9 cellular contexts compared by ENCODE assay signal in the genomic region with DNA sequence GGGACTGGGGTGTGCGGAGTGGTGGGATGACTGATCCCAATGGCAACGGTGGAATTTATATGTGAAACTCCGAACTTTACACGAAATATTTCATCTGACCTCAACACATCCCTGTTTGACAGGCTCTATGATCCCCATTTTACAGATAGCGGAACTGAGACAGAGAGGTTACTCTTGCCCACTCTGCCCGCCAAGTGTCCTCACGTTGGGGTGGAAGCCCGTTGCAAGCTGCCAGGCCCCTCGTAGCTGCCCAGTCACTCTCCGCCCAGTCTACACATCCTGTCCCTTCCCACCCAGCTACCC. TPM values are rescaled to one million over a fixed set of nuclear protein-coding genes. Genes with fewer than 3 reads are reported as not detected.
DNase-seq lines count a peak whose midpoint lies in the region; ATAC-seq, FAIRE-seq and TF ChIP-seq lines count a peak whose summit lies in the region.
"Had no signal": no experiment of that assay in that cellular context is flagged by ENCODE, and none has a peak within 500 bp of the region (broad histone marks: within the 10 kb centered on the region; RNA-seq: fewer than 3 reads in every experiment).

No MANE protein-coding gene starts in this region.

- peaks cover 2% of the 10 kb centered on the region for H3K36me3 Mint-ChIP-seq in activated naive CD4-positive, alpha-beta T cell treated with anti-CD3 and anti-CD28 coated beads, Interleukin-2, amount 50 U/mL, for 24 hours

- H3K4me1 ChIP-seq in ascending aorta (peaks cover 0 to 3% of the 10 kb centered on the region in 2 donors), lower lobe of right lung (peaks cover 29% of the 10 kb centered on the region), transverse colon (peaks cover 0 to 32% (median 23%) of the 10 kb centered on the region in 4 donors), Karpas-422 (ENCODE audit: low read length) (no peaks in the 10 kb centered on the region)

- H4K20me1 ChIP-seq in Karpas-422 (ENCODE audit: insufficient read depth, low read depth, low read length), result no peaks in the 10 kb centered on the region

- ATAC-seq in lower lobe of right lung, result no peak

- no peak for DNase-seq in activated naive CD4-positive, alpha-beta T cell treated with anti-CD3 and anti-CD28 coated beads, Interleukin-2, amount 50 U/mL, for 16 hours
- no peak for DNase-seq in ascending aorta (ENCODE audit: low spot score in 2 of 2)
- DNase-seq in lower lobe of right lung, result no peak
- DNase-seq in transverse colon, result no peak
- DNase-seq in stimulated activated CD4-positive, alpha-beta T cell treated with anti-CD3 and anti-CD28 coated beads, Interleukin-2, amount 100 ng/mL, for 24 hours, result no peak
- DNase-seq in frontal cortex (ENCODE audit: low spot score in 2 of 2), result no peak
- no peak for DNase-seq in Karpas-422

- H3K4me3 ChIP-seq in ascending aorta, result peak overlapping the region; percentile 56 to 72
- peak overlapping the region; percentile 63 for H3K4me3 ChIP-seq in lower lobe of right lung
- peak overlapping the region in 3 of 4 donors; percentile 69 to 77 (median 75) for H3K4me3 ChIP-seq in transverse colon
- no peak overlapping the region for H3K4me3 ChIP-seq in Karpas-422 (ENCODE audit: low read length)

- no peak for FAIRE-seq in frontal cortex (lab: Jason Lieb, UNC)
- FAIRE-seq: G401.6 had no signal

- H3K27me3 ChIP-seq in ascending aorta, result no peaks in the 10 kb centered on the region
- no peaks in the 10 kb centered on the region for H3K27me3 ChIP-seq in lower lobe of right lung (ENCODE audit: low read depth)
- peaks cover 5% of the 10 kb centered on the region for H3K27me3 ChIP-seq in transverse colon
- no peaks in the 10 kb centered on the region for H3K27me3 ChIP-seq in Karpas-422 (ENCODE audit: low read length)

- in situ Hi-C loops in transverse colon (cut with MboI; ENCODE audit: low pct_ligation_motif_present in 1 of 4, low pct_unique_long_range_greater_than_20kb in 1 of 4, low sequenced_read_pairs in 3 of 4), result no loop called here

- intact Hi-C loops in ascending aorta (cut with DNase I) (no loop called here), lower lobe of right lung (cut with DNase I) (no loop called here), transverse colon (cut with DNase I; ENCODE audit: low total_unique reads) (no loop called here)

- H3K9me3 Mint-ChIP-seq in activated naive CD4-positive, alpha-beta T cell treated with anti-CD3 and anti-CD28 coated beads, Interleukin-2, amount 50 U/mL, for 24 hours, result no peaks in the 10 kb centered on the region

- H3K36me3 ChIP-seq in ascending aorta (no peaks in the 10 kb centered on the region), lower lobe of right lung (no peaks in the 10 kb centered on the region), transverse colon (no peaks in the 10 kb centered on the region), Karpas-422 (ENCODE audit: insufficient read depth, low read length) (no peaks in the 10 kb centered on the region)

- peaks cover 49% of the 10 kb centered on the region for H3K4me1 Mint-ChIP-seq in activated naive CD4-positive, alpha-beta T cell treated with anti-CD3 and anti-CD28 coated beads, Interleukin-2, amount 50 U/mL, for 24 hours

- no peaks in the 10 kb centered on the region for H3K9me2 ChIP-seq in Karpas-422 (replicated peaks; ENCODE audit: insufficient read depth, low read length)

- peak overlapping the region; percentile 87 for H3K4me3 Mint-ChIP-seq in activated naive CD4-positive, alpha-beta T cell treated with anti-CD3 and anti-CD28 coated beads, Interleukin-2, amount 50 U/mL, for 24 hours

- no peak overlapping the region for H3K4me2 ChIP-seq in Karpas-422 (ENCODE audit: low read depth, low read length, poor library complexity, severe bottlenecking)

- TF ChIP-seq CTCF in ascending aorta (IDR thresholded peaks at IDR 0.05) (no peak), lower lobe of right lung (IDR thresholded peaks at IDR 0.05) (no peak), transverse colon (IDR thresholded peaks at IDR 0.05) (no peak)

- peak overlapping the region; percentile 90 for H3K27ac Mint-ChIP-seq in activated naive CD4-positive, alpha-beta T cell treated with anti-CD3 and anti-CD28 coated beads, Interleukin-2, amount 50 U/mL, for 24 hours

- H2AFZ ChIP-seq in Karpas-422 (ENCODE audit: low read length), result no peak overlapping the region

- TF ChIP-seq POLR2A in transverse colon (IDR thresholded peaks at IDR 0.05), result no peak

- 67 to 91% methylated on average over 4 to 10 of the region's 10 CpGs for WGBS in transverse colon (ENCODE audit: low coverage in 1 of 2), 2 donors

- H3K79me2 ChIP-seq in Karpas-422 (ENCODE audit: low read length), result no peaks in the 10 kb centered on the region

- no peak overlapping the region for H3K9ac ChIP-seq in Karpas-422 (ENCODE audit: low read length)

- H3K27ac ChIP-seq in ascending aorta, result no peak overlapping the region
- peak overlapping the region; percentile 51 for H3K27ac ChIP-seq in lower lobe of right lung
- peak overlapping the region; percentile 57 to 82 (median 75) for H3K27ac ChIP-seq in transverse colon
- no peak overlapping the region for H3K27ac ChIP-seq in Karpas-422 (ENCODE audit: low read length)

- no peaks in the 10 kb centered on the region for H3K27me3 Mint-ChIP-seq in activated naive CD4-positive, alpha-beta T cell treated with anti-CD3 and anti-CD28 coated beads, Interleukin-2, amount 50 U/mL, for 24 hours

- no peaks in the 10 kb centered on the region for H3K9me3 ChIP-seq in ascending aorta
- no peaks in the 10 kb centered on the region for H3K9me3 ChIP-seq in lower lobe of right lung
- H3K9me3 ChIP-seq in transverse colon, result no peaks in the 10 kb centered on the region
- no peaks in the 10 kb centered on the region for H3K9me3 ChIP-seq in Karpas-422 (ENCODE audit: low read length)

- TF ChIP-seq EP300 in transverse colon (IDR thresholded peaks at IDR 0.05; ENCODE audit: low read depth), result no peak

RNA-seq across cellular contexts. Expression of a gene that starts 0.4 kb away (rescaled TPM):
- 10.0 TPM for total RNA-seq in ascending aorta
- total RNA-seq in lower lobe of right lung, result 4.8 TPM
- 10 to 100 TPM in 1 of 4 donors, 1 to 10 TPM in 3; 1.4 to 11.4 (median 6.6) TPM for total RNA-seq in transverse colon
- 9.8 TPM for total RNA-seq in frontal cortex
- not detected in 2 replicates for total RNA-seq in Karpas-422 (2014; rRNA removed; shearing (Covaris generic); ENCODE audit: low replicate concordance)

RNA-seq across cellular contexts. Expression of a gene that starts 48.9 kb away (rescaled TPM):
- total RNA-seq in ascending aorta (57.0 TPM), lower lobe of right lung (368 TPM), transverse colon (100 to 1,000 TPM; 123 to 362 (median 208) TPM), frontal cortex (135 TPM)
- 145 and 197 TPM in 2 replicates for total RNA-seq in Karpas-422 (2014; rRNA removed; shearing (Covaris generic); ENCODE audit: low replicate concordance)

RNA-seq across cellular contexts. Expression of a gene that starts 49.9 kb away (rescaled TPM):
- 32.1 TPM for total RNA-seq in ascending aorta
- total RNA-seq in lower lobe of right lung, result 94.3 TPM
- 100 to 1,000 TPM in 1 of 4 donors, 10 to 100 TPM in 3; 48.2 to 107 (median 60.3) TPM for total RNA-seq in transverse colon
- total RNA-seq in frontal cortex, result 183 TPM
- 111 and 168 TPM in 2 replicates for total RNA-seq in Karpas-422 (2014; rRNA removed; shearing (Covaris generic); ENCODE audit: low replicate concordance)

Comparison
In these comparisons a context has a peak if more than half of its experiments do, and no peak if none do; other contexts are left out.
1. H3K27ac ChIP-seq: peak in lower lobe of right lung (single experiment) and transverse colon (4 of 4); none in ascending aorta (0 of 2) and Karpas-422 (single experiment).